Comparison of ENCODE assay signal across 25 cellular contexts in the genomic region with DNA sequence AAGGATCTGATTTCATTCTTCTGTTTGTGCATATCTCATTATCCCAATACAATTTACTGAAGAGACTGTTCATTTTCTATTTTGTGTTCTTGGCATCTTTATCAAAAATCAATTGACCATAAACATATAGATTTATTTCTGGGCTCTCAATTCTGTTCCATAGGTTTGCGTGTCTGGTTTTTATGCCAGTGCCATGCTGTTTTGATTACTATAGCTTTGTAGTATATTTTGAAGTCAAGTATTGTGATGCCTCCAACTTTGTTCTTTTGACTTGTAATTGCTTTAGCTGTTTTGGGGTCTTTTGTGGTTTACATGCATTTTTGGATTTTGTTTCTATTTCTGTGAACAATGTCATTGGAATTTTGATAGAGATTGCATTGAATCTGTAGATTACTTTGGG.
DNase-seq lines count a peak whose midpoint lies in the region; ATAC-seq, FAIRE-seq and TF ChIP-seq lines count a peak whose summit lies in the region.
"Had no signal": no experiment of that assay in that cellular context is flagged by ENCODE, and none has a peak within 500 bp of the region (broad histone marks: within the 10 kb centered on the region; RNA-seq: fewer than 3 reads in every experiment).

No MANE protein-coding gene starts in this region.

- no peak for TF ChIP-seq EP300 in K562 (IDR thresholded peaks at IDR 0.05; ENCODE audit: low read length)

- H2AFZ ChIP-seq in GM23338 (no peak overlapping the region), K562 (ENCODE audit: low read depth, low read length) (no peak overlapping the region)

- H3K36me3 Mint-ChIP-seq in GM23338 (ENCODE audit: low read depth), result peaks cover 10% of the 10 kb centered on the region; the same call in 2 of the 3 replicates
- no peaks in the 10 kb centered on the region for H3K36me3 Mint-ChIP-seq in activated CD4-positive, alpha-beta T cell treated with anti-CD3 and anti-CD28 coated beads, Interleukin-2, amount 10 ng/mL, durations not matched to agents 24 days and 14 days (ENCODE audit: low read depth)
- H3K36me3 Mint-ChIP-seq: CD14-positive monocyte; CD4-positive, alpha-beta memory T cell; CD4-positive, CD25-positive, alpha-beta regulatory T cell; CD8-positive, alpha-beta memory T cell had no signal

- no peak overlapping the region for H3K27ac Mint-ChIP-seq in GM23338
- H3K27ac Mint-ChIP-seq in activated CD4-positive, alpha-beta T cell treated with anti-CD3 and anti-CD28 coated beads, Interleukin-2, amount 10 ng/mL, durations not matched to agents 24 days and 14 days, result no peak overlapping the region
- H3K27ac Mint-ChIP-seq: CD14-positive monocyte; CD4-positive, alpha-beta memory T cell; CD4-positive, CD25-positive, alpha-beta regulatory T cell; CD8-positive, alpha-beta memory T cell had no signal

- no peaks in the 10 kb centered on the region for H3K9me3 ChIP-seq in HEK293 (ENCODE audit: control insufficient read depth, insufficient read depth, low read depth, low read length)
- H3K9me3 ChIP-seq in K562 (replicated peaks; ENCODE audit: control insufficient read depth, insufficient read depth, low read depth, low read length), result no peaks in the 10 kb centered on the region
- H3K9me3 ChIP-seq: BE2C had no signal

- 88% methylated on average over 1 of the region's 1 CpG for WGBS in K562 (ENCODE audit: insufficient coverage, low coverage, missing lambda C conversion rate)

- H3K36me3 ChIP-seq in GM23338 (ENCODE audit: insufficient read depth), result peaks cover 8% of the 10 kb centered on the region; the same call in 1 of the 2 replicates
- no peaks in the 10 kb centered on the region for H3K36me3 ChIP-seq in HEK293 (ENCODE audit: control insufficient read depth in 2 of 2, insufficient read depth in 1 of 2, low read length in 2 of 2)
- no peaks in the 10 kb centered on the region for H3K36me3 ChIP-seq in K562 (ENCODE audit: control insufficient read depth, insufficient read depth, low read length)
- H3K36me3 ChIP-seq: BE2C, BLaER1 had no signal

- no peaks in the 10 kb centered on the region for H3K9me1 ChIP-seq in K562 (ENCODE audit: control insufficient read depth, insufficient read depth, low read length)

- no peak overlapping the region for H3K9ac ChIP-seq in K562 (ENCODE audit: insufficient read depth in 1 of 2, low read depth in 2 of 2, low read length in 2 of 2)
- H3K9ac ChIP-seq: BLaER1 had no signal

- POLR2A ChIA-PET in HEK293 (lab: Yijun Ruan, JAX) (no interaction called here), K562 (lab: Yijun Ruan, JAX) (no interaction called here)

- intact Hi-C loops in K562 (cut with micrococcal nuclease), result no loop called here
- intact Hi-C loops in activated CD4-positive, alpha-beta T cell treated with anti-CD3 and anti-CD28 coated beads, Interleukin-2, amount 10 ng/mL, durations not matched to agents 24 days and 14 days (cut with micrococcal nuclease), result no loop called here

- no peak for FAIRE-seq in K562 (lab: Jason Lieb, UNC)
- FAIRE-seq: A549, GM12878, GM12892 had no signal

- H3K4me1 Mint-ChIP-seq in GM23338, result peaks cover 31% of the 10 kb centered on the region
- no peaks in the 10 kb centered on the region for H3K4me1 Mint-ChIP-seq in activated CD4-positive, alpha-beta T cell treated with anti-CD3 and anti-CD28 coated beads, Interleukin-2, amount 10 ng/mL, durations not matched to agents 24 days and 14 days
- H3K4me1 Mint-ChIP-seq: CD14-positive monocyte; CD4-positive, alpha-beta memory T cell; CD4-positive, CD25-positive, alpha-beta regulatory T cell; CD8-positive, alpha-beta memory T cell had no signal

- TF ChIP-seq CTCF in GM23338 (conservative IDR thresholded peaks at IDR 0.05; ENCODE audit: low read depth in 2 of 2) (no peak), HEK293 (tag by site-specific recombination; IDR thresholded peaks at IDR 0.05) (no peak), K562 (IDR thresholded peaks at IDR 0.05 in 2 of 3, conservative IDR thresholded peaks at IDR 0.05 in 1 of 3; ENCODE audit: insufficient read depth in 2 of 3, low read depth in 1 of 3, low read length in 3 of 3) (no peak)

- TF ChIP-seq POLR2A in K562 (conservative IDR thresholded peaks at IDR 0.05), result no peak
- no peak for TF ChIP-seq POLR2A in GM18505 (IDR thresholded peaks at IDR 0.05; ENCODE audit: borderline replicate concordance, extremely low read depth, insufficient read depth, insufficient read length)

- no peak overlapping the region for H3K4me3 ChIP-seq in GM23338
- H3K4me3 ChIP-seq in HEK293 (ENCODE audit: low read depth, low read length), result no peak overlapping the region
- H3K4me3 ChIP-seq in K562, result no peak overlapping the region
- H3K4me3 ChIP-seq: A549, BLaER1, GM12878 had no signal

- H3K4me2 ChIP-seq in GM23338, result no peak overlapping the region
- H3K4me2 ChIP-seq in K562 (ENCODE audit: insufficient read depth, low read length), result no peak overlapping the region
- H3K4me2 ChIP-seq: A549, BLaER1 had no signal

- BruUV-seq in K562 (replicated peaks; lab: Mats Ljungman, UMichigan), result no TSS peak

- in situ Hi-C loops in K562 (cut with MboI), result no loop called here

- H3K79me2 ChIP-seq in GM23338 (replicated peaks; ENCODE audit: insufficient read depth) (no peaks in the 10 kb centered on the region), K562 (ENCODE audit: control insufficient read depth, insufficient read depth, low read length) (no peaks in the 10 kb centered on the region)

- H3K4me1 ChIP-seq in GM23338 (ENCODE audit: insufficient read depth), result peaks cover 30% of the 10 kb centered on the region
- H3K4me1 ChIP-seq in HEK293 (ENCODE audit: control insufficient read depth, insufficient read depth, low read length), result no peaks in the 10 kb centered on the region
- H3K4me1 ChIP-seq in K562 (replicated peaks in 1 of 2; ENCODE audit: control insufficient read depth in 2 of 2, insufficient read depth in 2 of 2, low read length in 2 of 2), result no peaks in the 10 kb centered on the region
- H3K4me1 ChIP-seq: A549, BE2C, BLaER1 had no signal

- H3K4me3 Mint-ChIP-seq in GM23338, result no peak overlapping the region
- no peak overlapping the region for H3K4me3 Mint-ChIP-seq in activated CD4-positive, alpha-beta T cell treated with anti-CD3 and anti-CD28 coated beads, Interleukin-2, amount 10 ng/mL, durations not matched to agents 24 days and 14 days
- H3K4me3 Mint-ChIP-seq: CD14-positive monocyte; CD4-positive, alpha-beta memory T cell; CD4-positive, CD25-positive, alpha-beta regulatory T cell; CD8-positive, alpha-beta memory T cell had no signal

- H3F3A ChIP-seq in GM23338 (replicated peaks; ENCODE audit: low read depth), result no peaks in the 10 kb centered on the region

- H3K27me3 ChIP-seq in GM23338 (ENCODE audit: insufficient read depth) (no peaks in the 10 kb centered on the region), K562 (ENCODE audit: control insufficient read depth in 2 of 2, insufficient read depth in 2 of 2, low read length in 2 of 2) (no peaks in the 10 kb centered on the region)
- H3K27me3 ChIP-seq: BE2C, BLaER1 had no signal

- ATAC-seq in GM23338 (no peak), K562 (no peak), GM18505 (IDR thresholded peaks at IDR 0.05; ENCODE audit: unreplicated experiment) (no peak)
- ATAC-seq in activated CD4-positive, CD25-positive, alpha-beta regulatory T cell treated with anti-CD3 and anti-CD28 coated beads, Interleukin-2, amount 50 U/mL, for 24 hours, result no peak
- ATAC-seq: A549, GM12878 had no signal

- no peaks in the 10 kb centered on the region for H4K20me1 ChIP-seq in GM23338 (replicated peaks; ENCODE audit: insufficient read depth)
- H4K20me1 ChIP-seq in K562 (replicated peaks; ENCODE audit: control insufficient read depth, insufficient read depth, low read length), result no peaks in the 10 kb centered on the region
- H4K20me1 ChIP-seq: BLaER1 had no signal

- H3K9me2 ChIP-seq in GM23338 (ENCODE audit: insufficient read depth), result no peaks in the 10 kb centered on the region

- H3K27ac ChIP-seq in GM23338 (ENCODE audit: low read depth), result no peak overlapping the region
- no peak overlapping the region for H3K27ac ChIP-seq in HEK293 (ENCODE audit: extremely low read depth, low read depth, low read length)
- no peak overlapping the region for H3K27ac ChIP-seq in K562 (ENCODE audit: extremely low read depth, low read depth, low read length)
- H3K27ac ChIP-seq: 22Rv1, A549, BLaER1 had no signal

- CTCF ChIA-PET in HEK293 (lab: Yijun Ruan, JAX), result no interaction called here
- CTCF ChIA-PET in K562 (lab: Yijun Ruan, JAX; ENCODE audit: low intra/inter-chr PET ratio), result no interaction called here

- DNase-seq in GM23338 (ENCODE audit: low spot score) (no peak), K562 (ENCODE audit: extremely low read depth in 1 of 4, low spot score in 3 of 4) (no peak)
- DNase-seq in activated CD4-positive, alpha-beta T cell treated with anti-CD3 and anti-CD28 coated beads, Interleukin-2, amount 10 ng/mL, durations not matched to agents 24 days and 14 days, result no peak
- DNase-seq: BE2C; C1 segment of cervical spinal cord; CD4-positive, alpha-beta memory T cell; CD4-positive, CD25-positive, alpha-beta regulatory T cell; CD8-positive, alpha-beta memory T cell; COR-L47; DMS 273 treated with DMSO at 0.1 percent for 48 hours; DMS153; DMS53; DMS79; DND-41; EL; GDM1 had no signal

- peaks cover 11% of the 10 kb centered on the region for H3K9me3 Mint-ChIP-seq in GM23338
- H3K9me3 Mint-ChIP-seq in activated CD4-positive, alpha-beta T cell treated with anti-CD3 and anti-CD28 coated beads, Interleukin-2, amount 10 ng/mL, durations not matched to agents 24 days and 14 days, result peaks cover 7% of the 10 kb centered on the region

- H3K27me3 Mint-ChIP-seq in GM23338 (ENCODE audit: insufficient read depth, low read depth, poor library complexity), result peaks cover 2% of the 10 kb centered on the region
- no peaks in the 10 kb centered on the region for H3K27me3 Mint-ChIP-seq in activated CD4-positive, alpha-beta T cell treated with anti-CD3 and anti-CD28 coated beads, Interleukin-2, amount 10 ng/mL, durations not matched to agents 24 days and 14 days
- H3K27me3 Mint-ChIP-seq: CD4-positive, alpha-beta memory T cell; CD4-positive, CD25-positive, alpha-beta regulatory T cell; CD8-positive, alpha-beta memory T cell had no signal

- TF ChIP-seq RAD21 in K562 (CRISPR knock-in tag; conservative IDR thresholded peaks at IDR 0.05 in 1 of 2, IDR thresholded peaks at IDR 0.05 in 1 of 2), result no peak

TF ChIP-seq in GM23338, 12 proteins besides CTCF, POLR2A, EP300 and RAD21:
- TF ChIP-seq ZNF331 (CRISPR knock-in tag; IDR thresholded peaks at IDR 0.05; ENCODE audit: low read depth), result 0 out of 2 replicates have a peak, but pooled peaks have one; percentile 5
- no peak for TF ChIP-seq NANOG (IDR thresholded peaks at IDR 0.05; ENCODE audit: borderline replicate concordance)

TF ChIP-seq in HEK293, 187 proteins besides CTCF, POLR2A, EP300 and RAD21 (continues in another document):
- no peak for TF ChIP-seq ZNF112 (tag by site-specific recombination; IDR thresholded peaks at IDR 0.05)
